Comparison of ENCODE assay signal across 1 cellular context in the genomic region with DNA sequence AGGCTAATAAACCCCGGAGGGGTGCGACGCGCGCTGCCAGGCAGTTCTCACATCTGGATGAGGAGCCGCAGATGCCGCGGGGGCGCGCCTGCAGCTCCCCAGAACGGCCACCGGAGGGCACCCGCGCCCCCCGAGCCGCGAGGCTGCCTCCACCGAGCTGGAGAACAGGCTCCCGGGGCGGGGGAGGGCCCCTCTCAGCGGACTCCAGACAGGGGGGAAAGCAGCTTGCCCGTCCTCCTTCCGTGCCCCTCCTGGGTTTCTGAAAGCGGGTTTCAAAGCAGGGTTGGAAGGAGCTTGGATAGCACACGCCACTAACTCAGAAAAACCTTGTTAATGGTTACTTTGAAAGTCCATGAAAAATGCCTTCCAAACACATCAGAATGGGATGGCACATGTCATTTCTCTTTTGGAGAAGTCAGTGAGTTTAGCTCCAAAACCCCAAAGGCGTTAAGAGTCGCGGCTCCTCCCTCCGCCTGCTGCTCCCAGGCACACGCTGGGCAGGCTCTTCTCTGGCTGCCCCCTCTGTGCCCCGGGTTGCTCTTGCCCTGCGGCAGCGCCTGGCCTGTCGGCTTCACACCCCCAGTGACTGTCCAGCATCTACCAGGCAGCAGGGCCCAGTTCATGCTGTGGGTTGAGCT.
TF ChIP-seq lines count a peak whose summit lies in the region.

No MANE protein-coding gene starts in this region.

TF ChIP-seq in H1, 55 proteins besides CTCF, POLR2A, EP300 and RAD21 (continued from another document):
- TF ChIP-seq, protein P1, sequence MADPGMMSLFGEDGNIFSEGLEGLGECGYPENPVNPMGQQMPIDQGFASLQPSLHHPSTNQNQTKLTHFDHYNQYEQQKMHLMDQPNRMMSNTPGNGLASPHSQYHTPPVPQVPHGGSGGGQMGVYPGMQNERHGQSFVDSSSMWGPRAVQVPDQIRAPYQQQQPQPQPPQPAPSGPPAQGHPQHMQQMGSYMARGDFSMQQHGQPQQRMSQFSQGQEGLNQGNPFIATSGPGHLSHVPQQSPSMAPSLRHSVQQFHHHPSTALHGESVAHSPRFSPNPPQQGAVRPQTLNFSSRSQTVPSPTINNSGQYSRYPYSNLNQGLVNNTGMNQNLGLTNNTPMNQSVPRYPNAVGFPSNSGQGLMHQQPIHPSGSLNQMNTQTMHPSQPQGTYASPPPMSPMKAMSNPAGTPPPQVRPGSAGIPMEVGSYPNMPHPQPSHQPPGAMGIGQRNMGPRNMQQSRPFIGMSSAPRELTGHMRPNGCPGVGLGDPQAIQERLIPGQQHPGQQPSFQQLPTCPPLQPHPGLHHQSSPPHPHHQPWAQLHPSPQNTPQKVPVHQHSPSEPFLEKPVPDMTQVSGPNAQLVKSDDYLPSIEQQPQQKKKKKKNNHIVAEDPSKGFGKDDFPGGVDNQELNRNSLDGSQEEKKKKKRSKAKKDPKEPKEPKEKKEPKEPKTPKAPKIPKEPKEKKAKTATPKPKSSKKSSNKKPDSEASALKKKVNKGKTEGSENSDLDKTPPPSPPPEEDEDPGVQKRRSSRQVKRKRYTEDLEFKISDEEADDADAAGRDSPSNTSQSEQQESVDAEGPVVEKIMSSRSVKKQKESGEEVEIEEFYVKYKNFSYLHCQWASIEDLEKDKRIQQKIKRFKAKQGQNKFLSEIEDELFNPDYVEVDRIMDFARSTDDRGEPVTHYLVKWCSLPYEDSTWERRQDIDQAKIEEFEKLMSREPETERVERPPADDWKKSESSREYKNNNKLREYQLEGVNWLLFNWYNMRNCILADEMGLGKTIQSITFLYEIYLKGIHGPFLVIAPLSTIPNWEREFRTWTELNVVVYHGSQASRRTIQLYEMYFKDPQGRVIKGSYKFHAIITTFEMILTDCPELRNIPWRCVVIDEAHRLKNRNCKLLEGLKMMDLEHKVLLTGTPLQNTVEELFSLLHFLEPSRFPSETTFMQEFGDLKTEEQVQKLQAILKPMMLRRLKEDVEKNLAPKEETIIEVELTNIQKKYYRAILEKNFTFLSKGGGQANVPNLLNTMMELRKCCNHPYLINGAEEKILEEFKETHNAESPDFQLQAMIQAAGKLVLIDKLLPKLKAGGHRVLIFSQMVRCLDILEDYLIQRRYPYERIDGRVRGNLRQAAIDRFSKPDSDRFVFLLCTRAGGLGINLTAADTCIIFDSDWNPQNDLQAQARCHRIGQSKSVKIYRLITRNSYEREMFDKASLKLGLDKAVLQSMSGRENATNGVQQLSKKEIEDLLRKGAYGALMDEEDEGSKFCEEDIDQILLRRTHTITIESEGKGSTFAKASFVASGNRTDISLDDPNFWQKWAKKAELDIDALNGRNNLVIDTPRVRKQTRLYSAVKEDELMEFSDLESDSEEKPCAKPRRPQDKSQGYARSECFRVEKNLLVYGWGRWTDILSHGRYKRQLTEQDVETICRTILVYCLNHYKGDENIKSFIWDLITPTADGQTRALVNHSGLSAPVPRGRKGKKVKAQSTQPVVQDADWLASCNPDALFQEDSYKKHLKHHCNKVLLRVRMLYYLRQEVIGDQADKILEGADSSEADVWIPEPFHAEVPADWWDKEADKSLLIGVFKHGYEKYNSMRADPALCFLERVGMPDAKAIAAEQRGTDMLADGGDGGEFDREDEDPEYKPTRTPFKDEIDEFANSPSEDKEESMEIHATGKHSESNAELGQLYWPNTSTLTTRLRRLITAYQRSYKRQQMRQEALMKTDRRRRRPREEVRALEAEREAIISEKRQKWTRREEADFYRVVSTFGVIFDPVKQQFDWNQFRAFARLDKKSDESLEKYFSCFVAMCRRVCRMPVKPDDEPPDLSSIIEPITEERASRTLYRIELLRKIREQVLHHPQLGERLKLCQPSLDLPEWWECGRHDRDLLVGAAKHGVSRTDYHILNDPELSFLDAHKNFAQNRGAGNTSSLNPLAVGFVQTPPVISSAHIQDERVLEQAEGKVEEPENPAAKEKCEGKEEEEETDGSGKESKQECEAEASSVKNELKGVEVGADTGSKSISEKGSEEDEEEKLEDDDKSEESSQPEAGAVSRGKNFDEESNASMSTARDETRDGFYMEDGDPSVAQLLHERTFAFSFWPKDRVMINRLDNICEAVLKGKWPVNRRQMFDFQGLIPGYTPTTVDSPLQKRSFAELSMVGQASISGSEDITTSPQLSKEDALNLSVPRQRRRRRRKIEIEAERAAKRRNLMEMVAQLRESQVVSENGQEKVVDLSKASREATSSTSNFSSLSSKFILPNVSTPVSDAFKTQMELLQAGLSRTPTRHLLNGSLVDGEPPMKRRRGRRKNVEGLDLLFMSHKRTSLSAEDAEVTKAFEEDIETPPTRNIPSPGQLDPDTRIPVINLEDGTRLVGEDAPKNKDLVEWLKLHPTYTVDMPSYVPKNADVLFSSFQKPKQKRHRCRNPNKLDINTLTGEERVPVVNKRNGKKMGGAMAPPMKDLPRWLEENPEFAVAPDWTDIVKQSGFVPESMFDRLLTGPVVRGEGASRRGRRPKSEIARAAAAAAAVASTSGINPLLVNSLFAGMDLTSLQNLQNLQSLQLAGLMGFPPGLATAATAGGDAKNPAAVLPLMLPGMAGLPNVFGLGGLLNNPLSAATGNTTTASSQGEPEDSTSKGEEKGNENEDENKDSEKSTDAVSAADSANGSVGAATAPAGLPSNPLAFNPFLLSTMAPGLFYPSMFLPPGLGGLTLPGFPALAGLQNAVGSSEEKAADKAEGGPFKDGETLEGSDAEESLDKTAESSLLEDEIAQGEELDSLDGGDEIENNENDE (IDR thresholded peaks at IDR 0.05; ENCODE audit: insufficient replicate concordance, low read length) = no peak
- TF ChIP-seq TEAD4 (IDR thresholded peaks at IDR 0.05; ENCODE audit: low read depth, low read length) (no peak), CHD2 (IDR thresholded peaks at IDR 0.05; ENCODE audit: low read length) (no peak)
TF ChIP-seq in H1: peak in this region for 4.
